Comparison of ENCODE assay signal across 1 cellular context in the genomic region with DNA sequence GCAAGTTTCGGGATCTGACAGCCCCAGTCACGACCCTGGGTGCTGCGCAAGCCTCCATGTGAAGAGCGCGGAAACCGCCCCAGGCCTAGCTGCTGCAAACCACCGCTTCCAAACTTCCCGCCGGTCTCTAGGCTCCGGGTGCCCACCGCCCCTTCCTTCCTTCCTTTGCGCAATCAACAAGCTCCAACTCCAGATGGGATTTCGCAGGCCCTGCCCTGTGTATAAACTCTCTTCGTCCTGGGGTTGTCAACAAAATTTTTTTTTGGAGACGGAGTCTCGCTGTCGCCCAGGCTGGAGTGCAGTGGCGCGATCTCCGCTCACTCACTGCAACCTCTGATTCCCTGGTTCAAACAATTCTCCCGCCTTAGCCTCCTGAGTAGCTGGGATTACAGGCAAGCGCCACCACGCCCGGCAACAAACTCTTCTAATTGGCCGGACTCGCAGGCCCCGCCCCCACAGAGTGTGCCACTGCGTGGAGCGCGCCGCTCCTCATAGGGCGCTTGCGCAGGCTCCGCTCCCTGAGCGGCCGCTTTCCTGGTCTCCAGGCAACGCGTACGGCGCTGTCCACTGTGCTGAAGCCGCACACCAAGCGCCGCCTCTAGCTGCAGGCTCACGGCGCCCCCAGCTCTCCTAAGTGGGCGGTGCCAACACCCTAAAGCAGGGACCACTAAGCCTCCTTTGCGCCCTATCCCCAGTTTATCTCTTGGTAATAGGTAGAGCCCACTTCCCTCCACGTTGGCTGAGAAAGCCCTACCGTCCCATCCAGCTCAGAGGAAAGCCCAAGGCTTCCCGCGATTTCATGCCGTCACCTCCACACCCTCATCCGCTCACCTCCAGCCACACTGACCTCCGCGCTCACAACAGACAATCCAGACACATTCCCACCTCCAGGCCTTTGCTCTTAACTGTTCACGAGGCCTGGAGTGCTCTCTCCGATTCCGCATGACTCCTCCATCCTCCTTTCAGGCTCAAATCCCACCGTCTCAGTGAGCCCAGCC.
TF ChIP-seq lines count a peak whose summit lies in the region.

No MANE protein-coding gene starts in this region.

TF ChIP-seq in K562, 482 proteins besides CTCF, POLR2A, EP300 and RAD21 (continued from another document and continues in another):
- TF ChIP-seq, protein P1, sequence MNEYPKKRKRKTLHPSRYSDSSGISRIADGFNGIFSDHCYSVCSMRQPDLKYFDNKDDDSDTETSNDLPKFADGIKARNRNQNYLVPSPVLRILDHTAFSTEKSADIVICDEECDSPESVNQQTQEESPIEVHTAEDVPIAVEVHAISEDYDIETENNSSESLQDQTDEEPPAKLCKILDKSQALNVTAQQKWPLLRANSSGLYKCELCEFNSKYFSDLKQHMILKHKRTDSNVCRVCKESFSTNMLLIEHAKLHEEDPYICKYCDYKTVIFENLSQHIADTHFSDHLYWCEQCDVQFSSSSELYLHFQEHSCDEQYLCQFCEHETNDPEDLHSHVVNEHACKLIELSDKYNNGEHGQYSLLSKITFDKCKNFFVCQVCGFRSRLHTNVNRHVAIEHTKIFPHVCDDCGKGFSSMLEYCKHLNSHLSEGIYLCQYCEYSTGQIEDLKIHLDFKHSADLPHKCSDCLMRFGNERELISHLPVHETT (CRISPR knock-in tag; conservative IDR thresholded peaks at IDR 0.05 in 1 of 2, IDR thresholded peaks at IDR 0.05 in 1 of 2) = no peak
- peak; percentile 93 for TF ChIP-seq SP1 (CRISPR knock-in tag; IDR thresholded peaks at IDR 0.05)
- TF ChIP-seq KLF10 (CRISPR knock-in tag; IDR thresholded peaks at IDR 0.05) = no peak
- TF ChIP-seq, protein P2, sequence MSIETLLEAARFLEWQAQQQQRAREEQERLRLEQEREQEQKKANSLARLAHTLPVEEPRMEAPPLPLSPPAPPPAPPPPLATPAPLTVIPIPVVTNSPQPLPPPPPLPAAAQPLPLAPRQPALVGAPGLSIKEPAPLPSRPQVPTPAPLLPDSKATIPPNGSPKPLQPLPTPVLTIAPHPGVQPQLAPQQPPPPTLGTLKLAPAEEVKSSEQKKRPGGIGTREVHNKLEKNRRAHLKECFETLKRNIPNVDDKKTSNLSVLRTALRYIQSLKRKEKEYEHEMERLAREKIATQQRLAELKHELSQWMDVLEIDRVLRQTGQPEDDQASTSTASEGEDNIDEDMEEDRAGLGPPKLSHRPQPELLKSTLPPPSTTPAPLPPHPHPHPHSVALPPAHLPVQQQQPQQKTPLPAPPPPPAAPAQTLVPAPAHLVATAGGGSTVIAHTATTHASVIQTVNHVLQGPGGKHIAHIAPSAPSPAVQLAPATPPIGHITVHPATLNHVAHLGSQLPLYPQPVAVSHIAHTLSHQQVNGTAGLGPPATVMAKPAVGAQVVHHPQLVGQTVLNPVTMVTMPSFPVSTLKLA (conservative IDR thresholded peaks at IDR 0.05) = peak; percentile 93 to 96
- TF ChIP-seq ASH1L (IDR thresholded peaks at IDR 0.05; ENCODE audit: borderline replicate concordance, low read depth, partially characterized antibody) = no peak
- TF ChIP-seq, protein P3, sequence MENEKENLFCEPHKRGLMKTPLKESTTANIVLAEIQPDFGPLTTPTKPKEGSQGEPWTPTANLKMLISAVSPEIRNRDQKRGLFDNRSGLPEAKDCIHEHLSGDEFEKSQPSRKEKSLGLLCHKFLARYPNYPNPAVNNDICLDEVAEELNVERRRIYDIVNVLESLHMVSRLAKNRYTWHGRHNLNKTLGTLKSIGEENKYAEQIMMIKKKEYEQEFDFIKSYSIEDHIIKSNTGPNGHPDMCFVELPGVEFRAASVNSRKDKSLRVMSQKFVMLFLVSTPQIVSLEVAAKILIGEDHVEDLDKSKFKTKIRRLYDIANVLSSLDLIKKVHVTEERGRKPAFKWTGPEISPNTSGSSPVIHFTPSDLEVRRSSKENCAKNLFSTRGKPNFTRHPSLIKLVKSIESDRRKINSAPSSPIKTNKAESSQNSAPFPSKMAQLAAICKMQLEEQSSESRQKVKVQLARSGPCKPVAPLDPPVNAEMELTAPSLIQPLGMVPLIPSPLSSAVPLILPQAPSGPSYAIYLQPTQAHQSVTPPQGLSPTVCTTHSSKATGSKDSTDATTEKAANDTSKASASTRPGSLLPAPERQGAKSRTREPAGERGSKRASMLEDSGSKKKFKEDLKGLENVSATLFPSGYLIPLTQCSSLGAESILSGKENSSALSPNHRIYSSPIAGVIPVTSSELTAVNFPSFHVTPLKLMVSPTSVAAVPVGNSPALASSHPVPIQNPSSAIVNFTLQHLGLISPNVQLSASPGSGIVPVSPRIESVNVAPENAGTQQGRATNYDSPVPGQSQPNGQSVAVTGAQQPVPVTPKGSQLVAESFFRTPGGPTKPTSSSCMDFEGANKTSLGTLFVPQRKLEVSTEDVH (IDR thresholded peaks at IDR 0.05; ENCODE audit: low read depth, partially characterized antibody) = peak; percentile 46
- TF ChIP-seq, protein P4, sequence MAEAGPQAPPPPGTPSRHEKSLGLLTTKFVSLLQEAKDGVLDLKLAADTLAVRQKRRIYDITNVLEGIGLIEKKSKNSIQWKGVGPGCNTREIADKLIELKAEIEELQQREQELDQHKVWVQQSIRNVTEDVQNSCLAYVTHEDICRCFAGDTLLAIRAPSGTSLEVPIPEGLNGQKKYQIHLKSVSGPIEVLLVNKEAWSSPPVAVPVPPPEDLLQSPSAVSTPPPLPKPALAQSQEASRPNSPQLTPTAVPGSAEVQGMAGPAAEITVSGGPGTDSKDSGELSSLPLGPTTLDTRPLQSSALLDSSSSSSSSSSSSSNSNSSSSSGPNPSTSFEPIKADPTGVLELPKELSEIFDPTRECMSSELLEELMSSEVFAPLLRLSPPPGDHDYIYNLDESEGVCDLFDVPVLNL (CRISPR knock-in tag; IDR thresholded peaks at IDR 0.05; ENCODE audit: low read depth) = peak; percentile 85
- TF ChIP-seq MXI1 (IDR thresholded peaks at IDR 0.05; ENCODE audit: low read depth, low read length) = peak; percentile 98
- no peak for TF ChIP-seq ZC3H4 (CRISPR knock-in tag; IDR thresholded peaks at IDR 0.05; ENCODE audit: borderline replicate concordance)
- TF ChIP-seq NEUROD1 (IDR thresholded peaks at IDR 0.05; ENCODE audit: borderline replicate concordance, low read depth, low read length, partially characterized antibody) = peak; percentile 61
- no peak for TF ChIP-seq FOXA1 (IDR thresholded peaks at IDR 0.05; ENCODE audit: borderline replicate concordance)
- TF ChIP-seq ZBTB7A (IDR thresholded peaks at IDR 0.05; ENCODE audit: borderline replicate concordance, control insufficient read depth, low read depth, low read length) = peak; percentile 19; the same call in 1 of the 2 replicates
- TF ChIP-seq, protein P5, sequence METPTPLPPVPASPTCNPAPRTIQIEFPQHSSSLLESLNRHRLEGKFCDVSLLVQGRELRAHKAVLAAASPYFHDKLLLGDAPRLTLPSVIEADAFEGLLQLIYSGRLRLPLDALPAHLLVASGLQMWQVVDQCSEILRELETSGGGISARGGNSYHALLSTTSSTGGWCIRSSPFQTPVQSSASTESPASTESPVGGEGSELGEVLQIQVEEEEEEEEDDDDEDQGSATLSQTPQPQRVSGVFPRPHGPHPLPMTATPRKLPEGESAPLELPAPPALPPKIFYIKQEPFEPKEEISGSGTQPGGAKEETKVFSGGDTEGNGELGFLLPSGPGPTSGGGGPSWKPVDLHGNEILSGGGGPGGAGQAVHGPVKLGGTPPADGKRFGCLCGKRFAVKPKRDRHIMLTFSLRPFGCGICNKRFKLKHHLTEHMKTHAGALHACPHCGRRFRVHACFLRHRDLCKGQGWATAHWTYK (CRISPR knock-in tag; IDR thresholded peaks at IDR 0.05) = peak; percentile 85
- peak; percentile 59 for TF ChIP-seq HDAC2 (IDR thresholded peaks at IDR 0.05)
- peak; percentile 97 for TF ChIP-seq MIER1 (IDR thresholded peaks at IDR 0.05; ENCODE audit: low read depth)
- TF ChIP-seq ZKSCAN3 (CRISPR knock-in tag; IDR thresholded peaks at IDR 0.05) = no peak
- no peak for TF ChIP-seq ESRRB (CRISPR knock-in tag; IDR thresholded peaks at IDR 0.05; ENCODE audit: borderline replicate concordance)
- peak; percentile 99 for TF ChIP-seq SIN3A (IDR thresholded peaks at IDR 0.05; ENCODE audit: borderline replicate concordance in 2 of 2, control insufficient read depth in 1 of 2, low read depth in 2 of 2, low read length in 2 of 2)
- no peak for TF ChIP-seq ZNF316 (IDR thresholded peaks at IDR 0.05)
- TF ChIP-seq TAF1 (IDR thresholded peaks at IDR 0.05; ENCODE audit: control insufficient read depth, extremely low read depth, insufficient read depth, low read length, severe bottlenecking) = no peak
- TF ChIP-seq, protein P6, sequence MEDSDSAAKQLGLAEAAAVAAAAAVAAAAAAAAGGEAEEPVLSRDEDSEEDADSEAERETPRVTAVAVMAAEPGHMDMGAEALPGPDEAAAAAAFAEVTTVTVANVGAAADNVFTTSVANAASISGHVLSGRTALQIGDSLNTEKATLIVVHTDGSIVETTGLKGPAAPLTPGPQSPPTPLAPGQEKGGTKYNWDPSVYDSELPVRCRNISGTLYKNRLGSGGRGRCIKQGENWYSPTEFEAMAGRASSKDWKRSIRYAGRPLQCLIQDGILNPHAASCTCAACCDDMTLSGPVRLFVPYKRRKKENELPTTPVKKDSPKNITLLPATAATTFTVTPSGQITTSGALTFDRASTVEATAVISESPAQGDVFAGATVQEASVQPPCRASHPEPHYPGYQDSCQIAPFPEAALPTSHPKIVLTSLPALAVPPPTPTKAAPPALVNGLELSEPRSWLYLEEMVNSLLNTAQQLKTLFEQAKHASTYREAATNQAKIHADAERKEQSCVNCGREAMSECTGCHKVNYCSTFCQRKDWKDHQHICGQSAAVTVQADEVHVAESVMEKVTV (CRISPR knock-in tag; IDR thresholded peaks at IDR 0.05) = no peak
- peak; percentile 35; the same call in 1 of the 2 replicates for TF ChIP-seq ZFX (CRISPR knock-in tag; IDR thresholded peaks at IDR 0.05)
- peak; percentile 49; the same call in 1 of the 2 replicates for TF ChIP-seq ESRRA (IDR thresholded peaks at IDR 0.05; ENCODE audit: borderline replicate concordance, low read depth)
- TF ChIP-seq ZNF583 (CRISPR knock-in tag; IDR thresholded peaks at IDR 0.05) = peak; percentile 52; the same call in 1 of the 2 replicates
- 0 out of 2 replicates have a peak, but pooled peaks have one; percentile 13 for TF ChIP-seq SMAD4 (CRISPR knock-in tag; conservative IDR thresholded peaks at IDR 0.05)
- peak; percentile 52 for TF ChIP-seq CCNT2 (IDR thresholded peaks at IDR 0.05; ENCODE audit: borderline replicate concordance, extremely low read depth, insufficient read length, low read depth, low read length)
- TF ChIP-seq TEAD4 (IDR thresholded peaks at IDR 0.05; ENCODE audit: low read length) = no peak
- TF ChIP-seq TEAD4 (CRISPR knock-in tag; IDR thresholded peaks at IDR 0.05; ENCODE audit: borderline replicate concordance) = peak; percentile 87; the same call in 1 of the 2 replicates
- TF ChIP-seq MAFF (IDR thresholded peaks at IDR 0.05; ENCODE audit: low read length) = no peak
- TF ChIP-seq ZNF444 (CRISPR knock-in tag; IDR thresholded peaks at IDR 0.05) = no peak
- no peak for TF ChIP-seq FOXA3 (CRISPR knock-in tag; conservative IDR thresholded peaks at IDR 0.05 in 1 of 2, IDR thresholded peaks at IDR 0.05 in 1 of 2)
- no peak for TF ChIP-seq SUPT5H (IDR thresholded peaks at IDR 0.05)
- no peak for TF ChIP-seq ZNF224 (CRISPR knock-in tag; IDR thresholded peaks at IDR 0.05)
- TF ChIP-seq RFX7 (CRISPR knock-in tag; IDR thresholded peaks at IDR 0.05) = no peak
- TF ChIP-seq YY1 (IDR thresholded peaks at IDR 0.05; ENCODE audit: borderline replicate concordance in 1 of 3, control insufficient read depth in 1 of 3, extremely low read depth in 1 of 3, insufficient read depth in 3 of 3, insufficient read length in 1 of 3, insufficient replicate concordance in 2 of 3, low read depth in 1 of 3, low read length in 2 of 3) = no peak
- no peak for TF ChIP-seq PPARD (CRISPR knock-in tag; IDR thresholded peaks at IDR 0.05)
- TF ChIP-seq, protein P7, sequence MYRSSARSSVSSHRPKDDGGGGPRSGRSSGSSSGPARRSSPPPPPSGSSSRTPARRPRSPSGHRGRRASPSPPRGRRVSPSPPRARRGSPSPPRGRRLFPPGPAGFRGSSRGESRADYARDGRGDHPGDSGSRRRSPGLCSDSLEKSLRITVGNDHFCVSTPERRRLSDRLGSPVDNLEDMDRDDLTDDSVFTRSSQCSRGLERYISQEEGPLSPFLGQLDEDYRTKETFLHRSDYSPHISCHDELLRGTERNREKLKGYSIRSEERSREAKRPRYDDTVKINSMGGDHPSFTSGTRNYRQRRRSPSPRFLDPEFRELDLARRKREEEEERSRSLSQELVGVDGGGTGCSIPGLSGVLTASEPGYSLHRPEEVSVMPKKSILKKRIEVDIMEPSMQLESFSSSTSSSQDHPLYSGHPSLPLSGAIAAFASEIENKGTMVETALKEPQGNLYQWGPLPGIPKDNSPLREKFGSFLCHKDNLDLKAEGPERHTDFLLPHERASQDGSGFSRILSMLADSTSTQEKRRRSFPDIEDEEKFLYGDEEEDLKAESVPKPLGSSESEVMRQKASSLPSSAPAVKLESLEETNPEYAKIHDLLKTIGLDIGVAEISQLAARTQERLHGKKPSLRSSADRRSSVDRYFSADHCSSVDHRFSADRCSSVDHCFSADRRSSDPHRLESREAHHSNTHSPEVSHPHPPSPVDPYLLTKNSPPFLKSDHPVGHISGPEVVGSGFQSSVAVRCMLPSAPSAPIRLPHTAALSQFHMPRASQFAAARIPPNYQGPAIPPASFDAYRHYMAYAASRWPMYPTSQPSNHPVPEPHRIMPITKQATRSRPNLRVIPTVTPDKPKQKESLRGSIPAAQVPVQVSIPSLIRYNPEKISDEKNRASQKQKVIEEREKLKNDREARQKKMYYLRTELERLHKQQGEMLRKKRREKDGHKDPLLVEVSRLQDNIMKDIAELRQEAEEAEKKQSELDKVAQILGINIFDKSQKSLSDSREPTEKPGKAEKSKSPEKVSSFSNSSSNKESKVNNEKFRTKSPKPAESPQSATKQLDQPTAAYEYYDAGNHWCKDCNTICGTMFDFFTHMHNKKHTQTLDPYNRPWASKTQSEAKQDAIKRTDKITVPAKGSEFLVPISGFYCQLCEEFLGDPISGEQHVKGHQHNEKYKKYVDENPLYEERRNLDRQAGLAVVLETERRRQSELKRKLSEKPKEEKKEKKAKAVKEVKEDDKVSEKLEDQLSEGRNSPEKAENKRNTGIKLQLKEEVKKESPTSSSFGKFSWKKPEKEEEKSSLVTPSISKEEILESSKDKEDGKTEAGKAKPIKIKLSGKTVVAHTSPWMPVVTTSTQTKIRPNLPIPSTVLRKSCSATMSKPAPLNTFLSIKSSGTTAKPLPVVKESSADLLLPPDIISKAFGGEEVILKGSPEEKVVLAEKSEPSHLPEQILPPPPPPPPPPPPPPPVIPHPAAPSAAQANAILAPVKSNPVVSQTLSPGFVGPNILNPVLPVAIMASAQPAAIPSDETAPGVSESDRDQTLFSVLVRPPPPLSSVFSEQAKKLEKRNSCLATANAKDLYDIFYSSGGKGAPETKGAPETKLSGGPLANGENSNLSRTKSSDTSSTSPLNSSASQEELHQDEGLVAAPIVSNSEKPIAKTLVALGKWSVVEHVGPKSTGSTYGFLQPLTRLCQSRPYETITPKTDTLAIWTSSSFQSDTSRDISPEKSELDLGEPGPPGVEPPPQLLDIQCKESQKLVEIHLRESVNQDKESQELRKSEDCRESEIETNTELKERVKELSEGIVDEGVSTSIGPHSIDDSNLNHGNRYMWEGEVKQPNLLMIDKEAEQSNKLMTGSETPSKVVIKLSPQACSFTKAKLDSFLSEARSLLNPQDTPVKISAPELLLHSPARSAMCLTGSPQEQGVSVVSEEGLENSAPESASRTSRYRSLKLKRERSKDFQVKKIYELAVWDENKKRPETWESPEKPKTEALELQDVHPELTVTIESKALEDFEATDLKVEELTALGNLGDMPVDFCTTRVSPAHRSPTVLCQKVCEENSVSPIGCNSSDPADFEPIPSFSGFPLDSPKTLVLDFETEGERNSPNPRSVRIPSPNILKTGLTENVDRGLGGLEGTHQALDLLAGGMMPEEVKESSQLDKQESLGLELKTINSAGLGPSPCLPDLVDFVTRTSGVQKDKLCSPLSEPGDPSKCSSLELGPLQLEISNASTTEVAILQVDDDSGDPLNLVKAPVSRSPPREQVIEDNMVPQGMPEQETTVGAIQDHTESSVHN (IDR thresholded peaks at IDR 0.05; ENCODE audit: borderline replicate concordance in 1 of 2, low read depth in 1 of 2) = no peak
- peak; percentile 22; the same call in 1 of the 2 replicates for TF ChIP-seq CREB1 (IDR thresholded peaks at IDR 0.05)
- peak; percentile 77 for TF ChIP-seq CREB1 (CRISPR knock-in tag; IDR thresholded peaks at IDR 0.05)
